In the genomic region with DNA sequence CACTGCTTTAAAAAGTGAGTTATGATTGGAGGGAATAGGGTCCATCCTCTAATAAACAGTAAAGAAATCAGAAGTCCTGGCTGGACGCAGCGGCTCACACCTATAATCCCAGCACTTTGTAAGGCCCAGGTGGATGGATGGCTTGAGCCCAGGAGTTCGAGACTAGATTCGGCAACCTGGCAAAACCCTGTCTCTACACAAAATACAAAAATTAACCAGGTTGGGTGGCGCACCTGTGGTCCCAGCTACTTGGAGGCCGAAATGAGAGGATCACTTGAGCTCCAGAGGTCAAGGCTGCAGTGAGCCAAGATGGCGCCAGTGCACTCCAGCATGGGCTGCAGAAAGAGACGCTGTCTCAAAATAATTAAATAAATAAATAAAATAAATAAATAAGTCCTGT, we compare ENCODE assay signal across 20 cellular contexts.
DNase-seq lines count a peak whose midpoint lies in the region; ATAC-seq and TF ChIP-seq lines count a peak whose summit lies in the region.
"Had no signal": no experiment of that assay in that cellular context is flagged by ENCODE, and none has a peak within 500 bp of the region (broad histone marks: within the 10 kb centered on the region; RNA-seq: fewer than 3 reads in every experiment).

No MANE protein-coding gene starts in this region.

- intact Hi-C loops in mammary epithelial cell (cut with micrococcal nuclease): no loop called here
- intact Hi-C loops in breast epithelium (cut with DNase I; ENCODE audit: low total_unique reads): no loop called here

- DNase-seq in mammary epithelial cell: peak; percentile 0
- DNase-seq in breast epithelium (ENCODE audit: low spot score in 2 of 2): no peak
- peak; percentile 2 for DNase-seq in RPMI8226
- DNase-seq in glomerular visceral epithelial cell (ENCODE audit: extremely low spot score): peak; percentile 1
- DNase-seq in omental fat pad (ENCODE audit: low spot score): peak; percentile 22
- no peak for DNase-seq in globus pallidus (ENCODE audit: low spot score)
- DNase-seq in cerebellar nuclear complex (lab: John Stamatoyannopoulos, UW): no peak
- DNase-seq in GM10248 (ENCODE audit: extremely low spot score): no peak
- DNase-seq: 8988T; Calu3; CD8-positive, alpha-beta memory T cell; DMS153; MG63; NCI-H1048; NCI-H1417 treated with DMSO at 0.1 percent for 48 hours; NCI-H187; NCI-H446; NCI-H526; SHP77 treated with DMSO at 0.1 percent for 48 hours had no signal

- H3K9ac ChIP-seq in mammary epithelial cell (ENCODE audit: insufficient read depth, low read length): no peak overlapping the region

- no peak overlapping the region for H3K27ac ChIP-seq in mammary epithelial cell (ENCODE audit: insufficient read depth, low read depth, low read length)
- H3K27ac ChIP-seq in breast epithelium: no peak overlapping the region
- H3K27ac ChIP-seq: C4-2B had no signal

- TF ChIP-seq CTCF in mammary epithelial cell (conservative IDR thresholded peaks at IDR 0.05 in 1 of 2, IDR thresholded peaks at IDR 0.05 in 1 of 2; ENCODE audit: extremely low read depth in 1 of 2, insufficient read depth in 1 of 2, low read depth in 1 of 2, low read length in 2 of 2) (no peak), breast epithelium (IDR thresholded peaks at IDR 0.05) (no peak), omental fat pad (IDR thresholded peaks at IDR 0.05) (no peak), GM10248 (IDR thresholded peaks at IDR 0.05; ENCODE audit: control extremely low read depth, extremely low read depth, low read depth, missing control alignments) (no peak)

- no peak overlapping the region for H2AFZ ChIP-seq in mammary epithelial cell (ENCODE audit: low read depth, low read length)

- H3K36me3 ChIP-seq in mammary epithelial cell (ENCODE audit: insufficient read depth, low read length) (no peaks in the 10 kb centered on the region), breast epithelium (no peaks in the 10 kb centered on the region)
- H3K36me3 ChIP-seq: MG63 had no signal

- CTCF ChIA-PET in mammary epithelial cell (lab: Charles Lee; ENCODE audit: low non-redundant PET): no interaction called here
- CTCF ChIA-PET in GM10248 (lab: Yijun Ruan, JAX): interaction anchor here (1.1 to 6.9 kb wide), 4 partner anchors 9 to 598 kb away, joined by 3 to 97 read pairs (median 5); no protein-coding TSS in a partner anchor

- H3K9me3 ChIP-seq in mammary epithelial cell (replicated peaks; ENCODE audit: insufficient read depth, low read length): no peaks in the 10 kb centered on the region
- no peaks in the 10 kb centered on the region for H3K9me3 ChIP-seq in breast epithelium
- H3K9me3 ChIP-seq: MG63 had no signal

- 96% methylated on average over 8 of the region's 8 CpGs for WGBS in mammary epithelial cell (ENCODE audit: low coverage, missing lambda C conversion rate)

- no peak overlapping the region for H3K4me2 ChIP-seq in mammary epithelial cell (ENCODE audit: insufficient read depth, low read depth, low read length)

- TF ChIP-seq POLR2A in breast epithelium (IDR thresholded peaks at IDR 0.05): no peak

- POLR2A ChIA-PET in GM10248 (lab: Yijun Ruan, JAX): no interaction called here

- no peaks in the 10 kb centered on the region for H4K20me1 ChIP-seq in mammary epithelial cell (ENCODE audit: insufficient read depth, low read length)

- no peaks in the 10 kb centered on the region for H3K79me2 ChIP-seq in mammary epithelial cell (ENCODE audit: insufficient read depth, low read length)

- ATAC-seq in omental fat pad (ENCODE audit: low FRiP score): no peak

- no peaks in the 10 kb centered on the region for H3K27me3 ChIP-seq in mammary epithelial cell (ENCODE audit: insufficient read depth, low read length)
- H3K27me3 ChIP-seq in breast epithelium: no peaks in the 10 kb centered on the region
- H3K27me3 ChIP-seq: MG63 had no signal

- in situ Hi-C loops in mammary epithelial cell (cut with MboI; ENCODE audit: low sequenced_read_pairs in 2 of 2): no loop called here

- BruUV-seq in mammary epithelial cell (replicated peaks; lab: Mats Ljungman, UMichigan): no TSS peak

- H3K4me3 ChIP-seq in mammary epithelial cell (replicated peaks in 1 of 3; ENCODE audit: insufficient read depth in 1 of 3, low read depth in 2 of 3, low read length in 3 of 3): no peak overlapping the region
- no peak overlapping the region for H3K4me3 ChIP-seq in breast epithelium
- H3K4me3 ChIP-seq: MG63 had no signal

- H3K4me1 ChIP-seq in mammary epithelial cell (ENCODE audit: insufficient read depth, low read length) (peaks cover 9% of the 10 kb centered on the region), breast epithelium (no peaks in the 10 kb centered on the region)

- dilution Hi-C loops in mammary epithelial cell (cut with HindIII; ENCODE audit: low sequenced_read_pairs): no loop called here

Comparison
In these comparisons a context has a peak if more than half of its experiments do, and no peak if none do; other contexts are left out.
1. DNase-seq: peak in mammary epithelial cell (single experiment), RPMI8226 (single experiment), glomerular visceral epithelial cell (single experiment) and omental fat pad (single experiment); none in breast epithelium (0 of 2), globus pallidus (single experiment), cerebellar nuclear complex (0 of 2) and GM10248 (single experiment).